In genomic region chr9:36572515-36573418, GRCh38 we compare ENCODE assay signal across 8 cellular contexts. TPM values are rescaled to one million over a fixed set of nuclear protein-coding genes. Genes with fewer than 3 reads are reported as not detected.
DNase-seq lines count a peak whose midpoint lies in the region; ATAC-seq and TF ChIP-seq lines count a peak whose summit lies in the region.

MELK (plus strand) TSS chr9:36572895; CDS start chr9:36581682, 8,787 bp downstream.

- peaks cover 3% of the 10 kb centered on the region for H3K36me3 Mint-ChIP-seq in effector memory CD8-positive, alpha-beta T cell (ENCODE audit: insufficient read depth)
- no peaks in the 10 kb centered on the region for H3K36me3 Mint-ChIP-seq in memory B cell

- peak; percentile 95 for TF ChIP-seq POLR2A in GM19193 (IDR thresholded peaks at IDR 0.05; ENCODE audit: extremely low read depth, insufficient read depth, insufficient read length)

- ATAC-seq in HG03520 (IDR thresholded peaks at IDR 0.05; ENCODE audit: unreplicated experiment) (peak; percentile 70), memory B cell (ENCODE audit: low read depth) (peak; percentile 94)
- peak; percentile 91 for ATAC-seq in effector memory CD8-positive, alpha-beta T cell (replicated peaks)

- no peaks in the 10 kb centered on the region for H3K9me3 ChIP-seq in BE2C

- DNase-seq in BE2C (peak; percentile 93), NOMO-1 (lab: John Stamatoyannopoulos, UW; ENCODE audit: unreplicated experiment in 2 of 2) (peak; percentile 18 to 51), memory B cell (ENCODE audit: low spot score in 2 of 2) (peak; percentile 73 to 90)
- DNase-seq in effector memory CD8-positive, alpha-beta T cell: peak; percentile 79 to 88 (median 87)
- peak; percentile 74 to 84 (median 74) for DNase-seq in stimulated activated CD4-positive, alpha-beta T cell treated with anti-CD3 and anti-CD28 coated beads, TNF-alpha, amount 100 ng/mL, for 48 hours (ENCODE audit: low read depth in 3 of 3)

- peak within 1 kb of the TSS; percentile 84 to 87 for H3K27ac Mint-ChIP-seq in effector memory CD8-positive, alpha-beta T cell
- H3K27ac Mint-ChIP-seq in memory B cell: peak within 1 kb of the TSS; percentile 86

- CTCF ChIA-PET in activated CD8-positive, alpha-beta memory T cell treated with anti-CD3 and anti-CD28 coated beads for 36 hours (lab: Charles Lee): interaction anchor here (0.7 kb wide), 1 partner anchor 17 kb away, joined by 3 read pairs; no protein-coding TSS in a partner anchor

- peak within 1 kb of the TSS; percentile 90 for H3K4me3 Mint-ChIP-seq in effector memory CD8-positive, alpha-beta T cell
- peak within 1 kb of the TSS; percentile 94 for H3K4me3 Mint-ChIP-seq in memory B cell

- TF ChIP-seq CTCF in BE2C (IDR thresholded peaks at IDR 0.05; ENCODE audit: low read depth, low read length): no peak

- POLR2A ChIA-PET in activated CD8-positive, alpha-beta memory T cell treated with anti-CD3 and anti-CD28 coated beads for 36 hours (lab: Charles Lee): no interaction called here

- H3K36me3 ChIP-seq in BE2C: no peaks in the 10 kb centered on the region

- no peaks in the 10 kb centered on the region for H3K27me3 ChIP-seq in BE2C

- H3K4me1 Mint-ChIP-seq in effector memory CD8-positive, alpha-beta T cell (ENCODE audit: low read depth in 2 of 2): peaks cover 20 to 21% of the 10 kb centered on the region in 2 donors
- peaks cover 9% of the 10 kb centered on the region for H3K4me1 Mint-ChIP-seq in memory B cell

- no peaks in the 10 kb centered on the region for H3K9me3 Mint-ChIP-seq in effector memory CD8-positive, alpha-beta T cell
- no peaks in the 10 kb centered on the region for H3K9me3 Mint-ChIP-seq in memory B cell

- H3K4me3 ChIP-seq in BE2C (ENCODE audit: low read depth, low read length): peak within 1 kb of the TSS; percentile 100

- H3K4me1 ChIP-seq in BE2C: no peaks in the 10 kb centered on the region

- peaks cover 7 to 9% of the 10 kb centered on the region in 2 donors for H3K27me3 Mint-ChIP-seq in effector memory CD8-positive, alpha-beta T cell
- peaks cover 4% of the 10 kb centered on the region for H3K27me3 Mint-ChIP-seq in memory B cell

RNA-seq across cellular contexts. Expression of gene MELK, which starts in this region (rescaled TPM):
- polyA plus RNA-seq in BE2C (2012; ENCODE audit: insufficient read depth, insufficient read length, low read depth): 3.2 TPM
- total RNA-seq in activated CD8-positive, alpha-beta memory T cell treated with anti-CD3 and anti-CD28 coated beads for 36 hours: 10 to 100 TPM; 57.7 to 59.2 TPM

Comparison
In these comparisons a context has a peak if more than half of its experiments do, and no peak if none do; other contexts are left out.
1. Peak in every context shown above with its lines: DNase-seq, ATAC-seq and H3K4me3 ChIP-seq.
2. DNase-seq: peak in every context shown above with its lines; median percentile 93 in BE2C; 87 in effector memory CD8-positive, alpha-beta T cell; 82 in memory B cell; 74 in stimulated activated CD4-positive, alpha-beta T cell treated with anti-CD3 and anti-CD28 coated beads, TNF-alpha, amount 100 ng/mL, for 48 hours; 34 in NOMO-1.